In the genomic region with DNA sequence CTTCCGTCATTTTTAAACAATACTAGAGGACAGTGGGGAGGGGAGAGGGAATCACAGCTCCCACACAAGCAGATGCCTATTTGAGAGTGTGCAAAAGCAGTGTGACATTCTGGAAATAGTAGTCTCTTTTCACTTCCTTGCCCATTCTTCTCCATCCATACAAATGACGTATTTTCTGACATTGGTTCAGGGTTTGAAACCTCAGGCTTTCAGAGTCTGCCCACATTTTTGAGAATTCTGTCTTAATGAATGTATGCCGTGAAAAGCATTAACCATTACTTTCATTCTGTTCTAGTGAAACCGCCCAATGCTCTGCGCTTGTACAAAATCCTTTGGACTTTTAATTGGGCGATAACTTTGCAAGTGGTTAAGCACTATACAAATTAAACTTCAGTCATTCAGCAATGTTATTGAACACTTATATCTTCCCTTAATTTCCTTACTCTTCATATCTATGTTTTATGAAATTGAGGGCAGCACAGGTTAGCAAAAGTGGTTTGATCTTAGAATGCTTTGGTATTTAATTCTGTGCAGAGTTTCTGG, we compare ENCODE assay signal across 37 cellular contexts.
"Had no signal": no experiment of that assay in that cellular context is flagged by ENCODE, and none has a peak within 500 bp of the region (broad histone marks: within the 10 kb centered on the region; RNA-seq: fewer than 3 reads in every experiment).

No MANE protein-coding gene starts in this region.

- H3K4me3 ChIP-seq: ascending aorta, body of pancreas, breast epithelium had no signal

- H3K4me1 ChIP-seq: ascending aorta, body of pancreas, breast epithelium had no signal

- H3K27me3 Mint-ChIP-seq: activated CD4-positive, alpha-beta memory T cell treated with anti-CD3 and anti-CD28 coated beads for 36 hours; activated CD4-positive, alpha-beta T cell treated with anti-CD3 and anti-CD28 coated beads, Interleukin-2, amount 10 ng/mL, durations not matched to agents 7 days and 5 days; activated CD8-positive, alpha-beta T cell treated with anti-CD3 and anti-CD28 coated beads for 36 hours; activated naive CD4-positive, alpha-beta T cell treated with anti-CD3 and anti-CD28 coated beads, Interleukin-2, amount 10 ng/mL, durations not matched to agents 7 days and 5 days; activated naive CD4-positive, alpha-beta T cell treated with anti-CD3 and anti-CD28 coated beads, Interleukin-2, amount 50 U/mL, for 24 hours; activated naive CD8-positive, alpha-beta T cell treated with anti-CD3 and anti-CD28 coated beads, Interleukin-2, amount 10 ng/mL, durations not matched to agents 7 days and 5 days; activated naive CD8-positive, alpha-beta T cell treated with anti-CD3 and anti-CD28 coated beads, Interleukin-2, amount 50 U/mL, for 24 hours had no signal

- FAIRE-seq: TTC549 had no signal

- H3K36me3 Mint-ChIP-seq: activated CD4-positive, alpha-beta memory T cell treated with anti-CD3 and anti-CD28 coated beads for 36 hours; activated naive CD4-positive, alpha-beta T cell treated with anti-CD3 and anti-CD28 coated beads, Interleukin-2, amount 10 ng/mL, durations not matched to agents 7 days and 5 days; activated naive CD4-positive, alpha-beta T cell treated with anti-CD3 and anti-CD28 coated beads, Interleukin-2, amount 50 U/mL, for 24 hours; activated naive CD8-positive, alpha-beta T cell; activated naive CD8-positive, alpha-beta T cell treated with anti-CD3 and anti-CD28 coated beads, Interleukin-2, amount 10 ng/mL, durations not matched to agents 7 days and 5 days had no signal

- H3K9me3 Mint-ChIP-seq: activated naive CD4-positive, alpha-beta T cell treated with anti-CD3 and anti-CD28 coated beads, Interleukin-2, amount 10 ng/mL, durations not matched to agents 7 days and 5 days; activated T-cell treated with anti-CD3 and anti-CD28 coated beads, Interleukin-2, amount 50 U/mL, for 4 hours; activated T-helper 2 cell treated with anti-CD3 and anti-CD28 coated beads, Interferon-gamma antibody, Interleukin-2, Interleukin-4, amounts not matched to agents 10 μg/mL and 5 μg/mL and 100 μg/mL, durations not matched to agents 14 hours and 24 hours and 36 hours; T-helper 1 cell treated with Interleukin-12 subunit alpha and Interleukin-12 subunit beta and Interleukin-4 antibody, amounts not matched to agents 30 μg/mL and 1 μg/mL, for 36 hours had no signal

- H3K4me1 Mint-ChIP-seq: activated naive CD4-positive, alpha-beta T cell treated with anti-CD3 and anti-CD28 coated beads, Interleukin-2, amount 50 U/mL, for 24 hours; activated naive CD8-positive, alpha-beta T cell treated with anti-CD3 and anti-CD28 coated beads, Interleukin-2, amount 10 ng/mL, durations not matched to agents 7 days and 5 days; activated naive CD8-positive, alpha-beta T cell treated with anti-CD3 and anti-CD28 coated beads, Interleukin-2, amount 50 U/mL, for 24 hours had no signal

- ATAC-seq: activated CD4-positive, alpha-beta T cell treated with anti-CD3 and anti-CD28 coated beads for 36 hours; activated CD4-positive, CD25-positive, alpha-beta regulatory T cell treated with anti-CD3 and anti-CD28 coated beads, Interleukin-2, amount 50 U/mL, for 24 hours; activated CD8-positive, alpha-beta T cell treated with anti-CD3 and anti-CD28 coated beads for 36 hours; activated naive CD8-positive, alpha-beta T cell treated with anti-CD3 and anti-CD28 coated beads, Interleukin-2, amount 50 U/mL, for 24 hours; activated T-cell treated with anti-CD3 and anti-CD28 coated beads, Interleukin-2, amount 50 U/mL, for 4 hours; activated T-cell treated with anti-CD3 and anti-CD28 coated beads, Interleukin-2, amount 50 U/mL, for 72 hours; body of pancreas had no signal

- H3K9me3 ChIP-seq: ascending aorta, body of pancreas, breast epithelium had no signal

- DNase-seq: activated CD4-positive, alpha-beta memory T cell treated with anti-CD3 and anti-CD28 coated beads for 36 hours; activated CD4-positive, alpha-beta T cell treated with anti-CD3 and anti-CD28 coated beads for 1 hour; activated CD4-positive, alpha-beta T cell treated with anti-CD3 and anti-CD28 coated beads for 36 hours; activated CD4-positive, alpha-beta T cell treated with anti-CD3 and anti-CD28 coated beads for 48 hours; activated CD4-positive, alpha-beta T cell treated with anti-CD3 and anti-CD28 coated beads, Interleukin-2, amount 10 ng/mL, durations not matched to agents 7 days and 5 days; activated CD4-positive, alpha-beta T cell treated with anti-CD3 and anti-CD28 coated beads, Interleukin-2, amount 50 U/mL, for 4 hours; activated CD4-positive, CD25-positive, alpha-beta regulatory T cell; activated CD8-positive, alpha-beta memory T cell treated with anti-CD3 and anti-CD28 coated beads, Interleukin-2, amount 50 U/mL, for 4 hours; activated CD8-positive, alpha-beta T cell treated with anti-CD3 and anti-CD28 coated beads for 36 hours; activated effector memory CD4-positive, alpha-beta T cell treated with Interleukin-2 at 50 U/mL for 16 hours; activated gamma-delta T cell; activated naive CD4-positive, alpha-beta T cell treated with anti-CD3 and anti-CD28 coated beads, Interleukin-2, amount 10 ng/mL, durations not matched to agents 7 days and 5 days; activated naive CD4-positive, alpha-beta T cell treated with Interleukin-2 at 50 U/mL for 16 hours; activated naive CD8-positive, alpha-beta T cell treated with anti-CD3 and anti-CD28 coated beads, Interleukin-2, amount 10 ng/mL, durations not matched to agents 7 days and 5 days; activated naive CD8-positive, alpha-beta T cell treated with anti-CD3 and anti-CD28 coated beads, Interleukin-2, amount 50 U/mL, for 24 hours; activated T-cell treated with anti-CD3 and anti-CD28 coated beads for 4 hours; activated T-cell treated with anti-CD3 and anti-CD28 coated beads, Interleukin-2, amount 50 U/mL, for 1 hour; activated T-cell treated with anti-CD3 and anti-CD28 coated beads, Interleukin-2, amount 50 U/mL, for 4 hours; activated T-cell treated with anti-CD3 and anti-CD28 coated beads, Interleukin-2, amount 50 U/mL, for 72 hours; amygdala; anterior cingulate cortex; body of pancreas; brain microvascular endothelial cell; central memory CD4-positive, alpha-beta T cell; T-helper 1 cell; T-helper 2 cell; T-helper 9 cell had no signal

- H3K27ac Mint-ChIP-seq: activated CD4-positive, alpha-beta memory T cell treated with anti-CD3 and anti-CD28 coated beads for 36 hours; activated CD4-positive, alpha-beta T cell treated with anti-CD3 and anti-CD28 coated beads for 36 hours; activated CD4-positive, alpha-beta T cell treated with anti-CD3 and anti-CD28 coated beads, Interleukin-2, amount 10 ng/mL, durations not matched to agents 7 days and 5 days; activated CD8-positive, alpha-beta T cell treated with anti-CD3 and anti-CD28 coated beads for 36 hours; activated naive CD4-positive, alpha-beta T cell treated with anti-CD3 and anti-CD28 coated beads, Interleukin-2, amount 10 ng/mL, durations not matched to agents 7 days and 5 days; activated naive CD4-positive, alpha-beta T cell treated with anti-CD3 and anti-CD28 coated beads, Interleukin-2, amount 50 U/mL, for 24 hours; activated naive CD8-positive, alpha-beta T cell; activated naive CD8-positive, alpha-beta T cell treated with anti-CD3 and anti-CD28 coated beads, Interleukin-2, amount 10 ng/mL, durations not matched to agents 7 days and 5 days; activated naive CD8-positive, alpha-beta T cell treated with anti-CD3 and anti-CD28 coated beads, Interleukin-2, amount 50 U/mL, for 24 hours; activated T-cell treated with anti-CD3 and anti-CD28 coated beads, Interleukin-2, amount 50 U/mL, for 72 hours; activated T-helper 2 cell treated with anti-CD3 and anti-CD28 coated beads, Interferon-gamma antibody, Interleukin-2, Interleukin-4, amounts not matched to agents 10 μg/mL and 5 μg/mL and 100 μg/mL, durations not matched to agents 14 hours and 24 hours and 36 hours; T-helper 1 cell treated with Interleukin-12 subunit alpha and Interleukin-12 subunit beta and Interleukin-4 antibody, amounts not matched to agents 30 μg/mL and 1 μg/mL, for 36 hours; T-helper 2 cell treated with Interferon-gamma antibody and Interleukin-4, amounts not matched to agents 5 μg/mL and 100 μg/mL, for 36 hours had no signal

- H3K4me3 Mint-ChIP-seq: activated CD4-positive, alpha-beta memory T cell treated with anti-CD3 and anti-CD28 coated beads for 36 hours; activated CD4-positive, alpha-beta T cell treated with anti-CD3 and anti-CD28 coated beads for 36 hours; activated CD4-positive, alpha-beta T cell treated with anti-CD3 and anti-CD28 coated beads, Interleukin-2, amount 10 ng/mL, durations not matched to agents 7 days and 5 days; activated CD8-positive, alpha-beta T cell treated with anti-CD3 and anti-CD28 coated beads for 36 hours; activated naive CD4-positive, alpha-beta T cell treated with anti-CD3 and anti-CD28 coated beads, Interleukin-2, amount 10 ng/mL, durations not matched to agents 7 days and 5 days; activated naive CD4-positive, alpha-beta T cell treated with anti-CD3 and anti-CD28 coated beads, Interleukin-2, amount 50 U/mL, for 24 hours; activated naive CD8-positive, alpha-beta T cell; activated naive CD8-positive, alpha-beta T cell treated with anti-CD3 and anti-CD28 coated beads, Interleukin-2, amount 10 ng/mL, durations not matched to agents 7 days and 5 days; activated naive CD8-positive, alpha-beta T cell treated with anti-CD3 and anti-CD28 coated beads, Interleukin-2, amount 50 U/mL, for 24 hours; activated T-cell treated with anti-CD3 and anti-CD28 coated beads, Interleukin-2, amount 50 U/mL, for 4 hours; activated T-cell treated with anti-CD3 and anti-CD28 coated beads, Interleukin-2, amount 50 U/mL, for 72 hours; T-helper 1 cell treated with Interleukin-12 subunit alpha and Interleukin-12 subunit beta and Interleukin-4 antibody, amounts not matched to agents 30 μg/mL and 1 μg/mL, for 36 hours; T-helper 2 cell treated with Interferon-gamma antibody and Interleukin-4, amounts not matched to agents 5 μg/mL and 100 μg/mL, for 36 hours had no signal

- H3K36me3 ChIP-seq: ascending aorta, brain microvascular endothelial cell, breast epithelium had no signal

- H3K27ac ChIP-seq: ascending aorta, body of pancreas, brain microvascular endothelial cell, breast epithelium, VCaP had no signal

- H3K27me3 ChIP-seq: ascending aorta, body of pancreas, brain microvascular endothelial cell, breast epithelium had no signal
